ENCODE assay signal across 20 cellular contexts in the genomic region with DNA sequence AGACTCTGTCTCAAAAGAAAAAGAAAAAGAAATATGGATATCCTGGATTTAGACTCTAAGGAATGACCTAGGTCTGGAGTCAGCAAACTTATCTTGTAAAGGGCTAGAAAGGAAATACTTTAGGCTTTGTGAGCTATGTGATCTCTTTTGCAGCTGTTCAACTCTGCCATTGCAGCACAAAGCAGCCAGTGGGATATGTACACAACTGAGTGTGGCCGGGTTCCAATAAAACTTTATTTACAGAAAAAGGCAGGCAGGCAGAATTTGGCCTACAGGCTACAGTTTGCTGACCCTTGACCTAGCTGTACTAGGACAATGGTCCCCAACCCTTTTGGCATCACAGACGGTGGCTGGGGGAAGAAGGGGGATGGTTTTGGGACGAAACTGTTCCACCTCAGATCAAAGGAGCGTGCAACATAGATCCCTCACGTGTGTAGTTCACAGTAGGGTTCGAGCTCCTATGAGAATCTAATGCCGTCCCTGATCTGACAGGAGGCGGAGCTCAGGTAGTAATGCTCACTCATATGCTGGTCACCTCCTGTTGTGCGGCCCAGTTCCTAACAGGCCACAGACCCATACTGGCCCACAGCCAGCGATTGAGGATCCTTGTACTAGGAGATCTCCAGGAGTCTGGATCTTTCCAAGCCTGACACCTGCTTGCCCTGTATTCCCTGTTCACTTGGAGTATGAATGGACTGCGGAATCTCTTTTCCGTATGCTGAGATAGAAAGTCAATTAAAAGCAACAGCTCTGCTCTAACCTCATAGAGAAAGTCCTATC.
A peak's percentile ranks its signal among the peaks of the same experiment; 100 is the strongest.
DNase-seq lines count a peak whose midpoint lies in the region; ATAC-seq and TF ChIP-seq lines count a peak whose summit lies in the region.
"Had no signal": no experiment of that assay in that cellular context is flagged by ENCODE, and none has a peak within 500 bp of the region (broad histone marks: within the 10 kb centered on the region; RNA-seq: fewer than 3 reads in every experiment).

No MANE protein-coding gene starts in this region.

- H3K9me3 ChIP-seq in left ventricle myocardium inferior (replicated peaks) (no peaks in the 10 kb centered on the region), right atrium auricular region (no peaks in the 10 kb centered on the region), right lobe of liver (no peaks in the 10 kb centered on the region)
- H3K9me3 ChIP-seq: BE2C had no signal

- H3K36me3 ChIP-seq in left ventricle myocardium inferior (peaks cover 82% of the 10 kb centered on the region), right atrium auricular region (peaks cover 28% of the 10 kb centered on the region), right lobe of liver (peaks cover 0 to 36% (median 15%) of the 10 kb centered on the region in 4 donors)

- no peak for TF ChIP-seq CTCF in left ventricle myocardium inferior (IDR thresholded peaks at IDR 0.05; ENCODE audit: borderline replicate concordance)
- TF ChIP-seq CTCF in right atrium auricular region (IDR thresholded peaks at IDR 0.05): no peak
- TF ChIP-seq CTCF in right lobe of liver (IDR thresholded peaks at IDR 0.05): no peak

- TF ChIP-seq POLR2A in right lobe of liver (IDR thresholded peaks at IDR 0.05): no peak

- ATAC-seq in right lobe of liver (peak in 3 of 4 donors; percentile 42 to 85 (median 75)), HG03108 (IDR thresholded peaks at IDR 0.05; ENCODE audit: unreplicated experiment) (no peak), HG02973 (IDR thresholded peaks at IDR 0.05; ENCODE audit: unreplicated experiment) (no peak)
- ATAC-seq: Right ventricle myocardium inferior had no signal

- 88% methylated on average over 7 of the region's 12 CpGs for WGBS in right lobe of liver (ENCODE audit: insufficient coverage, low coverage, low lambda C conversion rate, missing lambda C conversion rate)

- H3K4me1 ChIP-seq in left ventricle myocardium inferior (peaks cover 8% of the 10 kb centered on the region), right atrium auricular region (no peaks in the 10 kb centered on the region), right lobe of liver (no peaks in the 10 kb centered on the region)
- H3K4me1 ChIP-seq: BE2C had no signal

- DNase-seq in left ventricle myocardium inferior: no peak
- DNase-seq in right atrium auricular region (ENCODE audit: low spot score): no peak
- peak; percentile 75 for DNase-seq in cerebellar cortex (ENCODE audit: low spot score)
- DNase-seq in right lobe of liver: no peak
- DNase-seq in amygdala (lab: John Stamatoyannopoulos, UW): no peak
- no peak for DNase-seq in SW 1271 (lab: John Stamatoyannopoulos, UW)
- DNase-seq: BE2C; Calu3; CD4-positive, alpha-beta memory T cell; DMS79; NCI-H1105; NCI-H1694; NCI-H2081 treated with DMSO at 0.1 percent for 48 hours; NCI-H510A; NCI-H748 treated with DMSO at 0.1 percent for 48 hours; NK-92 treated with Interleukin-12 subunit alpha and Interleukin-12 subunit beta, amount 100 ng/mL, for 24 hours had no signal

- H3K27me3 ChIP-seq in left ventricle myocardium inferior (ENCODE audit: low read depth) (no peaks in the 10 kb centered on the region), right atrium auricular region (no peaks in the 10 kb centered on the region), right lobe of liver (no peaks in the 10 kb centered on the region)
- H3K27me3 ChIP-seq: BE2C had no signal

- intact Hi-C loops in left ventricle myocardium inferior (cut with micrococcal nuclease) (no loop called here), right lobe of liver (cut with DNase I) (no loop called here)

- peak overlapping the region; percentile 5 for H3K27ac ChIP-seq in left ventricle myocardium inferior (replicated peaks)
- H3K27ac ChIP-seq in right atrium auricular region: no peak overlapping the region
- H3K27ac ChIP-seq in right lobe of liver: no peak overlapping the region
- H3K27ac ChIP-seq: HL-60 had no signal

- H3K4me3 ChIP-seq in left ventricle myocardium inferior (no peak overlapping the region), right atrium auricular region (no peak overlapping the region), right lobe of liver (no peak overlapping the region)

Comparison
In these comparisons a context has a peak if more than half of its experiments do, and no peak if none do; other contexts are left out.
1. ATAC-seq: peak in right lobe of liver (3 of 4); none in HG03108 (single experiment) and HG02973 (single experiment).